In genomic region chr6:124798942-124799496, GRCh38 we compare ENCODE assay signal across 2 cellular contexts.
TF ChIP-seq lines count a peak whose summit lies in the region.

No MANE protein-coding gene starts in this region.

TF ChIP-seq in SK-N-SH, 30 proteins besides CTCF, POLR2A, EP300 and RAD21 (continued from another document):
- TF ChIP-seq PBX3 (IDR thresholded peaks at IDR 0.05) (no peak), NFIC (IDR thresholded peaks at IDR 0.05; ENCODE audit: borderline replicate concordance) (no peak), MXI1 (IDR thresholded peaks at IDR 0.05; ENCODE audit: low read depth, low read length) (no peak), GATA2 (CRISPR knock-in tag; IDR thresholded peaks at IDR 0.05) (no peak)

TF ChIP-seq in SK-N-SH treated with all-trans-retinoic acid at 6 μM for 48 hours, 23 proteins besides CTCF, POLR2A, EP300 and RAD21 (continued from another document):
- TF ChIP-seq PATZ1 (CRISPR knock-in tag; IDR thresholded peaks at IDR 0.05; ENCODE audit: borderline replicate concordance) (no peak), ARNTL (CRISPR knock-in tag; IDR thresholded peaks at IDR 0.05; ENCODE audit: borderline replicate concordance, low read depth) (no peak), TOX (CRISPR knock-in tag; IDR thresholded peaks at IDR 0.05; ENCODE audit: borderline replicate concordance) (no peak), PPARA (CRISPR knock-in tag; IDR thresholded peaks at IDR 0.05; ENCODE audit: borderline replicate concordance) (no peak), CREB5 (CRISPR knock-in tag; IDR thresholded peaks at IDR 0.05; ENCODE audit: low read depth) (no peak), GLIS3 (CRISPR knock-in tag; IDR thresholded peaks at IDR 0.05) (no peak), ZFP3 (CRISPR knock-in tag; IDR thresholded peaks at IDR 0.05) (no peak), TSHZ2 (CRISPR knock-in tag; IDR thresholded peaks at IDR 0.05) (no peak), CSRNP3 (CRISPR knock-in tag; IDR thresholded peaks at IDR 0.05) (no peak), ZNF565 (CRISPR knock-in tag; conservative IDR thresholded peaks at IDR 0.05; ENCODE audit: low read depth) (no peak)
